20 cellular contexts compared by ENCODE assay signal in genomic region chr18:67117804-67118203, GRCh38.
"Had no signal": no experiment of that assay in that cellular context is flagged by ENCODE, and none has a peak within 500 bp of the region (broad histone marks: within the 10 kb centered on the region; RNA-seq: fewer than 3 reads in every experiment).

No MANE protein-coding gene starts in this region.

- H3K4me3 ChIP-seq: dorsolateral prefrontal cortex, lung, pancreas, tibial artery, uterus had no signal

- DNase-seq: activated CD4-positive, alpha-beta T cell treated with anti-CD3 and anti-CD28 coated beads for 4 hours; activated CD8-positive, alpha-beta memory T cell treated with anti-CD3 and anti-CD28 coated beads, Interleukin-2, amount 50 U/mL, for 48 hours; activated CD8-positive, alpha-beta T cell treated with anti-CD3 and anti-CD28 coated beads, Interleukin-2, amount 10 ng/mL, durations not matched to agents 7 days and 5 days; activated gamma-delta T cell; activated T-cell treated with anti-CD3 and anti-CD28 coated beads, Interleukin-2, amount 50 U/mL, for 72 hours; dorsolateral prefrontal cortex; endodermal cell; erythroblast; foreskin melanocyte; left colon; naive B cell; pancreas; retina; stimulated activated CD4-positive, alpha-beta T cell treated with anti-CD3 and anti-CD28 coated beads, Interleukin-2, amount 100 ng/mL, for 48 hours; T-helper 2 cell; tibial artery; uterus had no signal

- H3K4me1 ChIP-seq: pancreas, tibial artery, uterus had no signal

- H3K9me3 ChIP-seq: pancreas, tibial artery, uterus had no signal

- H3K36me3 ChIP-seq: pancreas, tibial artery, uterus had no signal

- H3K27me3 ChIP-seq: pancreas, tibial artery, uterus had no signal

- H3K27ac ChIP-seq: dorsolateral prefrontal cortex, pancreas, tibial artery, uterus had no signal

- ATAC-seq: activated CD8-positive, alpha-beta T cell treated with anti-CD3 and anti-CD28 coated beads, Interleukin-2, amount 10 ng/mL, durations not matched to agents 7 days and 5 days; activated naive CD4-positive, alpha-beta T cell treated with anti-CD3 and anti-CD28 coated beads, Interleukin-2, amount 50 U/mL, for 72 hours; activated T-cell treated with anti-CD3 and anti-CD28 coated beads, Interleukin-2, amount 50 U/mL, for 72 hours; left colon; stimulated activated memory B cell treated with anti-CD40 and anti-IgM and Interleukin-4, amounts not matched to agents 10 μg/mL and 1 μg/mL and 100 μg/mL, for 72 hours had no signal
